In the genomic region with DNA sequence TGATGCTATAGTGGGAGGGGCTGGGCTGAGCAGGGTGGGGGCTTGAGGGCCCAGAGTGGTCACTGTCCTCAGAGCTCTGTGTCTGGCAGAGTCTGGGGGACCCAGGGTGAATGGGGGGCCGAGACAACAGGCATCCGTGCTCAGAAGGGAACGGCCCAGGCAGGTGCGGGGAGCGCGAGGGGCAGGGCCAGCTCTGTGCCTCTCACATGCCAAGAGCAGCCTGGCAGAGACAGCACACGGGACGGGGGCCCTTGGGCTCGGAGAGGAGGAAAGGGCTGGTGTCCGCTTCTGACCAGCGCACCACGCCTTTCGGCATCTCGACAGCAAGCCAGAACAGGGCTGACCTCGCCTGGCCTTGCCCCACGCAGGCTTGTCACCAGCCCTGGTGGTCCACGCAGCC, we compare ENCODE assay signal across 20 cellular contexts. TPM values are rescaled to one million over a fixed set of nuclear protein-coding genes. Genes with fewer than 3 reads are reported as not detected.
DNase-seq lines count a peak whose midpoint lies in the region; ATAC-seq and TF ChIP-seq lines count a peak whose summit lies in the region.
"Had no signal": no experiment of that assay in that cellular context is flagged by ENCODE, and none has a peak within 500 bp of the region (broad histone marks: within the 10 kb centered on the region; RNA-seq: fewer than 3 reads in every experiment).

No MANE protein-coding gene starts in this region.

- H4K91ac ChIP-seq in IMR-90 (ENCODE audit: insufficient read depth, low read depth, low read length), result no peak overlapping the region

- in situ Hi-C loops in IMR-90 (cut with MboI; ENCODE audit: low sequenced_read_pairs), result no loop called here

- H3K4me3 Mint-ChIP-seq in stimulated activated memory B cell treated with anti-CD40 and anti-IgM and Interleukin-4, amounts not matched to agents 10 μg/mL and 1 μg/mL and 100 μg/mL, for 72 hours, result no peak overlapping the region
- H3K4me3 Mint-ChIP-seq in CD4-positive, alpha-beta T cell, result no peak overlapping the region

- H3K27me3 Mint-ChIP-seq in stimulated activated memory B cell treated with anti-CD40 and anti-IgM and Interleukin-4, amounts not matched to agents 10 μg/mL and 1 μg/mL and 100 μg/mL, for 72 hours, result peaks cover 17% of the 10 kb centered on the region
- no peaks in the 10 kb centered on the region for H3K27me3 Mint-ChIP-seq in CD4-positive, alpha-beta T cell
- H3K27me3 Mint-ChIP-seq: CD4-positive, alpha-beta memory T cell had no signal

- no peak overlapping the region for H3K14ac ChIP-seq in IMR-90 (replicated peaks; ENCODE audit: low read depth, low read length)

- H3K36me3 ChIP-seq in IMR-90 (ENCODE audit: control insufficient read depth, insufficient read depth, low read length) (no peaks in the 10 kb centered on the region), lower lobe of right lung (no peaks in the 10 kb centered on the region)

- no peak overlapping the region for H2BK5ac ChIP-seq in IMR-90 (ENCODE audit: low read depth, low read length, poor library complexity, severe bottlenecking)

- H3K9me3 ChIP-seq in IMR-90 (ENCODE audit: control insufficient read depth, insufficient read depth, low read length) (no peaks in the 10 kb centered on the region), lower lobe of right lung (no peaks in the 10 kb centered on the region)
- no peaks in the 10 kb centered on the region for H3K9me3 ChIP-seq in CD4-positive, alpha-beta T cell (ENCODE audit: control insufficient read depth, low read length)

- no peak overlapping the region for H4K5ac ChIP-seq in IMR-90 (ENCODE audit: low read depth, low read length)

- H3K36me3 Mint-ChIP-seq in stimulated activated memory B cell treated with anti-CD40 and anti-IgM and Interleukin-4, amounts not matched to agents 10 μg/mL and 1 μg/mL and 100 μg/mL, for 72 hours, result no peaks in the 10 kb centered on the region
- no peaks in the 10 kb centered on the region for H3K36me3 Mint-ChIP-seq in CD4-positive, alpha-beta T cell (ENCODE audit: low read depth)
- H3K36me3 Mint-ChIP-seq: CD4-positive, alpha-beta memory T cell; IgD-negative memory B cell had no signal

- no peak overlapping the region for H2BK15ac ChIP-seq in IMR-90 (ENCODE audit: low read depth, low read length)

- no peak overlapping the region for H3K9ac ChIP-seq in IMR-90 (ENCODE audit: low read depth, low read length)

- POLR2A ChIA-PET in IMR-90 (lab: Charles Lee; ENCODE audit: unreplicated experiment), result no interaction called here
- POLR2A ChIA-PET in CD4-positive, alpha-beta T cell (lab: Charles Lee), result interaction anchor here (0.6 kb wide), 1 partner anchor 10 kb away, joined by 4 read pairs; no protein-coding TSS in a partner anchor

- WGBS in IMR-90 (ENCODE audit: extremely low coverage in 2 of 2, insufficient read length in 1 of 2), 2 experiments, result 78% methylated on average over 6 of the region's 17 CpGs; no CpG with 5 or more reads in 1 of the 2 experiments

- no peak overlapping the region for H2BK120ac ChIP-seq in IMR-90 (ENCODE audit: low read depth, low read length)

- no peak for TF ChIP-seq POLR2A in IMR-90 (IDR thresholded peaks at IDR 0.05; ENCODE audit: low read depth, low read length)

- H2AK5ac ChIP-seq in IMR-90 (ENCODE audit: low read depth, low read length), result no peak overlapping the region

- no peaks in the 10 kb centered on the region for H4K20me1 ChIP-seq in IMR-90 (ENCODE audit: insufficient read depth, low read length)

- no peak overlapping the region for H3K18ac ChIP-seq in IMR-90 (ENCODE audit: low read depth, low read length)

- no peak for TF ChIP-seq CTCF in IMR-90 (conservative IDR thresholded peaks at IDR 0.05; ENCODE audit: low read depth, low read length)
- no peak for TF ChIP-seq CTCF in lower lobe of right lung (IDR thresholded peaks at IDR 0.05)
- TF ChIP-seq CTCF in CD4-positive, alpha-beta T cell (IDR thresholded peaks at IDR 0.05), result no peak

- H3K27ac Mint-ChIP-seq in stimulated activated memory B cell treated with anti-CD40 and anti-IgM and Interleukin-4, amounts not matched to agents 10 μg/mL and 1 μg/mL and 100 μg/mL, for 72 hours, result no peak overlapping the region
- H3K27ac Mint-ChIP-seq in CD4-positive, alpha-beta T cell, result no peak overlapping the region

- dilution Hi-C loops in IMR-90 (cut with HindIII; ENCODE audit: low sequenced_read_pairs, unreplicated experiment), result no loop called here

- TF ChIP-seq RAD21 in IMR-90 (IDR thresholded peaks at IDR 0.05; ENCODE audit: low read length), result no peak

- no TSS peak for BruUV-seq in IMR-90 (replicated peaks; lab: Mats Ljungman, UMichigan)

- H3K4me3 ChIP-seq in IMR-90 (ENCODE audit: insufficient read depth, low read depth, low read length) (no peak overlapping the region), lower lobe of right lung (no peak overlapping the region)
- H3K4me3 ChIP-seq: PC-9 had no signal

- H3K4me2 ChIP-seq in IMR-90 (ENCODE audit: low read depth, low read length), result no peak overlapping the region
- H3K4me2 ChIP-seq: PC-9 had no signal

- H3K9me3 Mint-ChIP-seq in stimulated activated memory B cell treated with anti-CD40 and anti-IgM and Interleukin-4, amounts not matched to agents 10 μg/mL and 1 μg/mL and 100 μg/mL, for 72 hours, result no peaks in the 10 kb centered on the region
- no peaks in the 10 kb centered on the region for H3K9me3 Mint-ChIP-seq in CD4-positive, alpha-beta T cell
- H3K9me3 Mint-ChIP-seq: CD4-positive, alpha-beta memory T cell; IgD-negative memory B cell had no signal

- no peak overlapping the region for H3K27ac ChIP-seq in IMR-90 (ENCODE audit: insufficient read depth, low read length)
- H3K27ac ChIP-seq in caudate nucleus (ENCODE audit: low read depth, low read length), result peak overlapping the region; percentile 65
- H3K27ac ChIP-seq in lower lobe of right lung, result no peak overlapping the region
- peak overlapping the region; percentile 82 for H3K27ac ChIP-seq in temporal lobe (ENCODE audit: low read depth, low read length)
- H3K27ac ChIP-seq in CD4-positive, alpha-beta T cell (ENCODE audit: low read depth, low read length), result no peak overlapping the region
- H3K27ac ChIP-seq: PC-9 had no signal

- no peak overlapping the region for H3K56ac ChIP-seq in IMR-90 (ENCODE audit: extremely low read depth, insufficient read depth, low read length)

- H3K4me1 Mint-ChIP-seq in stimulated activated memory B cell treated with anti-CD40 and anti-IgM and Interleukin-4, amounts not matched to agents 10 μg/mL and 1 μg/mL and 100 μg/mL, for 72 hours, result peaks cover 29% of the 10 kb centered on the region
- peaks cover 22% of the 10 kb centered on the region for H3K4me1 Mint-ChIP-seq in CD4-positive, alpha-beta T cell (ENCODE audit: low read depth)

- CTCF ChIA-PET in IMR-90 (lab: Yijun Ruan, JAX), result no interaction called here
- CTCF ChIA-PET in CD4-positive, alpha-beta T cell (lab: Charles Lee), result interaction anchor here (1.3 kb wide), 1 partner anchor 30 kb away, joined by 4 read pairs; no protein-coding TSS in a partner anchor

- H3K79me1 ChIP-seq in IMR-90 (ENCODE audit: low read depth in 1 of 2, low read length in 2 of 2), result no peaks in the 10 kb centered on the region

- ATAC-seq in IMR-90 (ENCODE audit: low read depth) (no peak), lower lobe of right lung (peak; percentile 2 to 11)
- ATAC-seq in stimulated activated memory B cell treated with anti-CD40 and anti-IgM and Interleukin-4, amounts not matched to agents 10 μg/mL and 1 μg/mL and 100 μg/mL, for 72 hours, result no peak
- no peak for ATAC-seq in CD4-positive, alpha-beta T cell (ENCODE audit: poor library complexity)

- H2AFZ ChIP-seq in IMR-90 (replicated peaks; ENCODE audit: low read length, poor library complexity), result no peak overlapping the region
- H2AFZ ChIP-seq: PC-9 had no signal

- intact Hi-C loops in IMR-90 (cut with micrococcal nuclease), result no loop called here
- intact Hi-C loops in lower lobe of right lung (cut with DNase I), result no loop called here
- intact Hi-C loops in CD4-positive, alpha-beta T cell (cut with DNase I, micrococcal nuclease), result no loop called here

- no peak overlapping the region for H3K4ac ChIP-seq in IMR-90 (ENCODE audit: low read depth, low read length)

- no peaks in the 10 kb centered on the region for H3K9me1 ChIP-seq in IMR-90 (ENCODE audit: insufficient read depth, low read length)

- no peak overlapping the region for H2BK20ac ChIP-seq in IMR-90 (ENCODE audit: low read depth, low read length)

- H4K8ac ChIP-seq in IMR-90 (ENCODE audit: low read depth in 2 of 2, low read length in 2 of 2), result no peak overlapping the region

- no peak overlapping the region for H3K23ac ChIP-seq in IMR-90 (ENCODE audit: low read depth, low read length)

- peaks cover 6% of the 10 kb centered on the region; the same call in 1 of the 2 replicates for H3K27me3 ChIP-seq in IMR-90 (ENCODE audit: control insufficient read depth, insufficient read depth, low read length)
- H3K27me3 ChIP-seq in lower lobe of right lung (ENCODE audit: low read depth), result peaks cover 4% of the 10 kb centered on the region
- H3K27me3 ChIP-seq in CD4-positive, alpha-beta T cell (ENCODE audit: control insufficient read depth, insufficient read depth, low read length), result no peaks in the 10 kb centered on the region

- H2AK9ac ChIP-seq in IMR-90 (replicated peaks; ENCODE audit: low read depth, low read length, poor library complexity), result peak overlapping the region; percentile 55

- H3K4me1 ChIP-seq in IMR-90 (ENCODE audit: control insufficient read depth, insufficient read depth, low read length) (no peaks in the 10 kb centered on the region; the same call in 1 of the 2 replicates), lower lobe of right lung (no peaks in the 10 kb centered on the region)

- DNase-seq in IMR-90 (no peak), caudate nucleus (lab: John Stamatoyannopoulos, UW) (peak in 2 of 61 donors; percentile 41 to 42), lower lobe of right lung (no peak), NCI-H1694 treated with DMSO at 0.1 percent for 48 hours (lab: John Stamatoyannopoulos, UW) (no peak)
- no peak for DNase-seq in CD4-positive, alpha-beta T cell
- DNase-seq: ACHN; Calu3; CD4-positive, alpha-beta memory T cell; DMS53; Kasumi-1; NCI-H1417; NCI-H1930; NCI-H2171 treated with DMSO at 0.1 percent for 48 hours; NCI-H446 treated with DMSO at 0.1 percent for 48 hours; NCI-H774; PC-9 had no signal

TF ChIP-seq in IMR-90, 13 proteins besides CTCF, POLR2A, EP300 and RAD21:
- TF ChIP-seq SMC3 (IDR thresholded peaks at IDR 0.05; ENCODE audit: low read depth, low read length) (no peak), RFX5 (IDR thresholded peaks at IDR 0.05; ENCODE audit: low read depth, low read length) (no peak)

RNA-seq across cellular contexts. Expression of gene AMZ1, which starts 13.4 kb away (rescaled TPM):
- total RNA-seq in IMR-90 (2012; rRNA removed) (0.54 and 0.83 TPM in 2 replicates), lower lobe of right lung (0.47 TPM), temporal lobe (1.5 TPM)
- 1.6 and 2.7 TPM in 2 replicates for polyA plus RNA-seq in IMR-90 (2012; rRNA removed)
- polyA plus RNA-seq in IMR-90 (2012; cell fraction: cytosol; rRNA removed), result 0.93 and 1.5 TPM in 2 replicates
- polyA plus RNA-seq in IMR-90 (2012; cell fraction: nucleus; rRNA removed; ENCODE audit: low replicate concordance), result 1.8 and 3.4 TPM in 2 replicates
- under 1 TPM; 0.25 to 0.36 TPM for total RNA-seq in CD4-positive, alpha-beta T cell
- total RNA-seq: HT1080, PC-9 had no signal

Comparison
In these comparisons a context has a peak if more than half of its experiments do, and no peak if none do; other contexts are left out.
1. ATAC-seq: peak in lower lobe of right lung (2 of 2); none in IMR-90 (single experiment), stimulated activated memory B cell treated with anti-CD40 and anti-IgM and Interleukin-4, amounts not matched to agents 10 μg/mL and 1 μg/mL and 100 μg/mL, for 72 hours (single experiment) and CD4-positive, alpha-beta T cell (single experiment).
2. H3K27ac ChIP-seq: peak in caudate nucleus (single experiment) and temporal lobe (single experiment); none in IMR-90 (single experiment), lower lobe of right lung (single experiment) and CD4-positive, alpha-beta T cell (single experiment).